ENCODE assay signal across 8 cellular contexts in the genomic region with DNA sequence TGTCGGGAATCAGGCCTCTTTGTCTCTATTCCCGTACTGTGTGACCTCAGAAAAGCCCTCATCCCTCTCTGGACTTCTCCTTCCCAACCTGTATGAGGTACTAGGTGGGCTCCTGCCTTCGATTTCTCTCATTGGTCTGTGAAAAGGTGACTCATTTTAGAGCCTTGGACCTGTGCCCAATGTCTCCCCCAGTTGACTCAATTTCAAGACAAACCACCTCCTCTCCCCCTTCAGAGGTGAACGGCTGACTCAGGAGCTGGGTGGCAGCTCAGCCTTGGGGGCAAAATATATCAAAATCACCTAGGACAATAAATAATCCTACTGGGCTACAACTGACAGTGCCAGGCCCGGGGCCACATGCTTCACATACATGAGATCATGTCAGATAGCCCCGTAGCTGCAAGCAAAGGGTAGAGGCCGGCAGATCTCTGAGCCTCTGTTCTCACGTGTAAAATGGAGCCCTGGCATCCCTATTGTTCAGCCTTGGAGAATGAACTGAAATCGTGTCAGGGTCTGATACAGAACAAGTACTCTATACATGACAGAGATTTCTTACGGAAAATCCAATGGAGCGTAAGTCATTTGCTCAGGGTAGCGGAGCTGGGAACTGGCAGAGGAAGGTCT. TPM values are rescaled to one million over a fixed set of nuclear protein-coding genes. Genes with fewer than 3 reads are reported as not detected.
A peak's percentile ranks its signal among the peaks of the same experiment; 100 is the strongest.
DNase-seq lines count a peak whose midpoint lies in the region; ATAC-seq and TF ChIP-seq lines count a peak whose summit lies in the region.

No MANE protein-coding gene starts in this region.

- H3K27ac ChIP-seq in WERI-Rb-1 = peak overlapping the region; percentile 85
- peak overlapping the region; percentile 71 for H3K27ac ChIP-seq in mesendoderm (ENCODE audit: low read depth, low read length)

- no peaks in the 10 kb centered on the region for H3K27me3 ChIP-seq in WERI-Rb-1 (ENCODE audit: insufficient read depth, low read depth, severe bottlenecking)
- H3K27me3 ChIP-seq in mesendoderm (ENCODE audit: insufficient read depth, low read length, poor library complexity) = no peaks in the 10 kb centered on the region

- peak overlapping the region; percentile 87 for H3K9ac ChIP-seq in mesendoderm (ENCODE audit: low read length)

- no peak overlapping the region for H4K8ac ChIP-seq in mesendoderm (ENCODE audit: low read depth, low read length)

- peak overlapping the region; percentile 94 for H3K56ac ChIP-seq in mesendoderm (ENCODE audit: low read length)

- H2BK15ac ChIP-seq in mesendoderm (replicated peaks; ENCODE audit: low read depth) = no peak overlapping the region

- H3K36me3 ChIP-seq in WERI-Rb-1 (peaks cover 8% of the 10 kb centered on the region; the same call in 1 of the 2 replicates), mesendoderm (ENCODE audit: control insufficient read depth, insufficient read depth, low read length) (no peaks in the 10 kb centered on the region)

- peaks cover 10% of the 10 kb centered on the region for H3K79me1 ChIP-seq in mesendoderm (ENCODE audit: low read length)

- H2BK5ac ChIP-seq in mesendoderm (ENCODE audit: low read length) = no peak overlapping the region

- no peak overlapping the region for H3K4ac ChIP-seq in mesendoderm (ENCODE audit: low read depth, low read length)

- peak overlapping the region; percentile 20 for H3K18ac ChIP-seq in mesendoderm (ENCODE audit: low read length)

- H3K4me1 ChIP-seq in mesendoderm (ENCODE audit: control insufficient read depth, low read depth, low read length) = peaks cover 6% of the 10 kb centered on the region

- H4K5ac ChIP-seq in mesendoderm (ENCODE audit: low read length) = no peak overlapping the region

- intact Hi-C loops in Right ventricle myocardium inferior (cut with DNase I) (loop anchor here (2.0 to 10.0 kb wide), 4 partner anchors 35 to 291 kb away; partner anchors contain the start of genes ACTMAP, EGLN2, LTBP4 and SERTAD1), left ventricle myocardium superior (cut with micrococcal nuclease) (no loop called here)

- H3K4me3 ChIP-seq in WERI-Rb-1 (ENCODE audit: low read depth, low read length) (peak overlapping the region; percentile 88), choroid plexus epithelial cell (ENCODE audit: low read depth, low read length) (peak overlapping the region; percentile 81), mesendoderm (ENCODE audit: low read length) (peak overlapping the region; percentile 89)

- peak overlapping the region; percentile 29 for H3K23ac ChIP-seq in mesendoderm (ENCODE audit: low read length)

- ATAC-seq in Right ventricle myocardium inferior (no peak), left ventricle myocardium superior (no peak)

- peaks cover 17% of the 10 kb centered on the region for H3K79me2 ChIP-seq in mesendoderm (ENCODE audit: control insufficient read depth, insufficient read depth, low read length)

- DNase-seq in Right ventricle myocardium inferior (ENCODE audit: missing footprints) = peak; percentile 63
- DNase-seq in left ventricle myocardium superior = no peak
- DNase-seq in WERI-Rb-1 = no peak
- peak; percentile 87 for DNase-seq in choroid plexus epithelial cell (ENCODE audit: low read depth)
- no peak for DNase-seq in mesendoderm
- DNase-seq in stimulated activated CD8-positive, alpha-beta memory T cell treated with anti-CD3 and anti-CD28 coated beads, Interleukin-2, amount 100 ng/mL, for 48 hours (ENCODE audit: low read depth in 2 of 2) = peak; percentile 40 to 61
- DNase-seq in ecto neural progenitor cell (ENCODE audit: low spot score) = no peak
- DNase-seq in NOMO-1 treated with DMSO at 0.1 percent for 48 hours (lab: John Stamatoyannopoulos, UW; ENCODE audit: unreplicated experiment) = no peak

- TF ChIP-seq CTCF in WERI-Rb-1 (IDR thresholded peaks at IDR 0.05; ENCODE audit: low read depth, low read length) (no peak), choroid plexus epithelial cell (conservative IDR thresholded peaks at IDR 0.05; ENCODE audit: low read depth, low read length) (no peak)

- no peak overlapping the region for H2BK120ac ChIP-seq in mesendoderm (ENCODE audit: low read depth, low read length)

- peak overlapping the region; percentile 4 for H2AK5ac ChIP-seq in mesendoderm (ENCODE audit: low read length)

- peak overlapping the region; percentile 79 for H3K4me2 ChIP-seq in mesendoderm (ENCODE audit: low read length)

- H3K9me3 ChIP-seq in WERI-Rb-1 (ENCODE audit: severe bottlenecking) = no peaks in the 10 kb centered on the region

- WGBS in mesendoderm (ENCODE audit: extremely low coverage, insufficient coverage, low lambda C conversion rate) = no CpG with 5 or more reads among the region's 12 CpGs

RNA-seq across cellular contexts. Expression of gene COQ8B, which starts 0.5 kb away (rescaled TPM):
- total RNA-seq in Right ventricle myocardium inferior (37.4 TPM), left ventricle myocardium superior (34.6 TPM)
- 10.3 TPM for polyA plus RNA-seq in mesendoderm (2013, experiment 1 of 2)
- 11.1 TPM for polyA plus RNA-seq in mesendoderm (2013, experiment 2 of 2)

RNA-seq across cellular contexts. Expression of gene ITPKC, which starts 0.8 kb away (rescaled TPM):
- total RNA-seq in Right ventricle myocardium inferior = 12.6 TPM
- total RNA-seq in left ventricle myocardium superior = 12.8 TPM
- polyA plus RNA-seq in mesendoderm (2013, experiment 1 of 2) = 4.8 TPM
- polyA plus RNA-seq in mesendoderm (2013, experiment 2 of 2) = 4.6 TPM

RNA-seq across cellular contexts. Expression of gene NUMBL, which starts 25.7 kb away (rescaled TPM):
- total RNA-seq in Right ventricle myocardium inferior (16.8 TPM), left ventricle myocardium superior (16.9 TPM)
- polyA plus RNA-seq in mesendoderm (2013, experiment 1 of 2) = 11.9 TPM
- 11.9 TPM for polyA plus RNA-seq in mesendoderm (2013, experiment 2 of 2)

RNA-seq across cellular contexts. Expression of gene ACTMAP, which starts 34.1 kb away (rescaled TPM):
- total RNA-seq in Right ventricle myocardium inferior = 6.4 TPM
- total RNA-seq in left ventricle myocardium superior = 6.7 TPM
- 8.2 TPM for polyA plus RNA-seq in mesendoderm (2013, experiment 1 of 2)
- polyA plus RNA-seq in mesendoderm (2013, experiment 2 of 2) = 9.2 TPM

RNA-seq across cellular contexts. Expression of gene SNRPA, which starts 34.9 kb away (rescaled TPM):
- total RNA-seq in Right ventricle myocardium inferior (32.4 TPM), left ventricle myocardium superior (41.6 TPM)
- polyA plus RNA-seq in mesendoderm (2013, experiment 1 of 2) = 226 TPM
- polyA plus RNA-seq in mesendoderm (2013, experiment 2 of 2) = 225 TPM

Comparison
In these comparisons a context has a peak if more than half of its experiments do, and no peak if none do; other contexts are left out.
1. DNase-seq: peak in Right ventricle myocardium inferior (single experiment), choroid plexus epithelial cell (single experiment) and stimulated activated CD8-positive, alpha-beta memory T cell treated with anti-CD3 and anti-CD28 coated beads, Interleukin-2, amount 100 ng/mL, for 48 hours (2 of 2); none in left ventricle myocardium superior (single experiment), WERI-Rb-1 (single experiment), mesendoderm (single experiment), ecto neural progenitor cell (single experiment) and NOMO-1 treated with DMSO at 0.1 percent for 48 hours (single experiment).
2. Peak in every context shown above with its lines, with median percentiles within 50 percentile points of each other: H3K4me3 ChIP-seq.